ENCODE assay signal across 8 cellular contexts in the genomic region with DNA sequence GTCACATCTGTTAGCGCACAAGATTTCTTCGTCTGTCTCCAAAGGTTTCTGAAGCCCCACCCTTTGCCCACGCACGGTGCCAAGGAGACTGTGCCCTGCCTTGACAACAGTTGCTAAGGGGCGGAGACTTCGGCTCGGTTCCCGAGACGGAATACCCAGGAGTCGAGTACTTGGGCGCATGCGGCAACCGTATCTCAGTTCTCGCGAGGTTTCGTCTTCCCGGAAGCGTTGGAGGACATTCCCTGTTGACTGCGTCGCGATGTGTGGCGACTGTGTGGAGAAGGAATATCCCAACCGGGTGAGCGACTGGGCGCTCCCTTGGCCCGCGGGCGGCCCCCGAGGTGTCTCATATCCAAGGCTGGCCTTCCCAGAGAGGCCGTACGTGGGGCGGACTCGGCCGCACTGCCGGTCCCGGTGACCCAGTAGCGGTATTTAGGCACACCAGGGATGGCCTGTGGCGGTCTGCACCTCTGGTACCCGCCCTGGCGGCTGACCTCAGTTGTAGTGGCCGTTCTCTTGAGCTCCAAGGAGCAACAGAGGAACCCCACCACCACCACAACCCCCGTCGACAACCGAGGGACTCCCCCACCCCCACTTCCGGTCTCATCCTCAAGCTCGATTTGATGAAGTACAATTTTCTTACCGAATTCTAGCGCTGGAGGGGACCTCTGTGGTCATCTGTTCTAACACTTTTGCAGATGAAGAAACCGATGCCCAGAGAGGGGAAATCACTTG. TPM values are rescaled to one million over a fixed set of nuclear protein-coding genes. Genes with fewer than 3 reads are reported as not detected.
A peak's percentile ranks its signal among the peaks of the same experiment; 100 is the strongest.
DNase-seq lines count a peak whose midpoint lies in the region; ATAC-seq and TF ChIP-seq lines count a peak whose summit lies in the region.

A gene (plus strand): TSS at position 219 of the 735 bp plus-strand sequence. CDS start 41 bp downstream, at position 260.

- H3K36me3 ChIP-seq in mucosa of rectum (ENCODE audit: control insufficient read depth in 2 of 2, insufficient read depth in 2 of 2, low read length in 2 of 2): peaks cover 0 to under 1% of the 10 kb centered on the region in 2 donors

- peak within 1 kb of the TSS; percentile 90 for H3K4me3 Mint-ChIP-seq in activated T-cell treated with anti-CD3 and anti-CD28 coated beads, Interleukin-2, amount 50 U/mL, for 24 hours

- peaks cover 16 to 19% of the 10 kb centered on the region in 2 donors for H3K4me1 ChIP-seq in mucosa of rectum (ENCODE audit: control insufficient read depth in 2 of 2, insufficient read depth in 2 of 2, low read length in 2 of 2)

- H3K4me3 ChIP-seq in mucosa of rectum (ENCODE audit: low read length in 2 of 2): peak within 1 kb of the TSS; percentile 93 to 98

- H3K27me3 Mint-ChIP-seq in activated T-cell treated with anti-CD3 and anti-CD28 coated beads, Interleukin-2, amount 50 U/mL, for 24 hours: peaks cover 2% of the 10 kb centered on the region

- H3K9ac ChIP-seq in mucosa of rectum (ENCODE audit: low read depth in 1 of 2, low read length in 2 of 2): peak within 1 kb of the TSS; percentile 97 to 100

- DNase-seq in DMS153 treated with DMSO at 0.1 percent for 48 hours (lab: John Stamatoyannopoulos, UW; ENCODE audit: unreplicated experiment): peak; percentile 95
- peak; percentile 95 for DNase-seq in KBM-7
- DNase-seq in activated T-cell treated with anti-CD3 and anti-CD28 coated beads, Interleukin-2, amount 50 U/mL, for 24 hours: peak; percentile 95
- DNase-seq in erythroblast (lab: John Stamatoyannopoulos, UW): peak; percentile 95 to 97
- DNase-seq in stimulated activated CD8-positive, alpha-beta memory T cell treated with anti-CD3 and anti-CD28 coated beads, Interleukin-4, amount 100 ng/mL, for 48 hours: peak; percentile 98

- peaks cover 53% of the 10 kb centered on the region for H3K4me1 Mint-ChIP-seq in activated T-cell treated with anti-CD3 and anti-CD28 coated beads, Interleukin-2, amount 50 U/mL, for 24 hours (ENCODE audit: low read depth)

- peak within 1 kb of the TSS; percentile 91 to 93 for H3K27ac ChIP-seq in mucosa of rectum (ENCODE audit: low read depth in 2 of 2, low read length in 2 of 2)

- in situ Hi-C loops in KBM-7 (cut with MboI; ENCODE audit: low pct_unique_long_range_greater_than_20kb, low sequenced_read_pairs): no loop called here

- ATAC-seq in GM21717 (IDR thresholded peaks at IDR 0.05; ENCODE audit: unreplicated experiment): peak; percentile 92

- H3K9me3 Mint-ChIP-seq in activated T-cell treated with anti-CD3 and anti-CD28 coated beads, Interleukin-2, amount 50 U/mL, for 24 hours: no peaks in the 10 kb centered on the region

- peaks cover 41% of the 10 kb centered on the region for H3K36me3 Mint-ChIP-seq in activated T-cell treated with anti-CD3 and anti-CD28 coated beads, Interleukin-2, amount 50 U/mL, for 24 hours (ENCODE audit: low read depth)

- TF ChIP-seq POLR2A in erythroblast (IDR thresholded peaks at IDR 0.05; ENCODE audit: low read length): peak; percentile 94

- H3K27me3 ChIP-seq in mucosa of rectum (ENCODE audit: control insufficient read depth in 2 of 2, insufficient read depth in 2 of 2, low read length in 2 of 2): no peaks in the 10 kb centered on the region

- peak within 1 kb of the TSS; percentile 97 for H3K27ac Mint-ChIP-seq in activated T-cell treated with anti-CD3 and anti-CD28 coated beads, Interleukin-2, amount 50 U/mL, for 24 hours

- no peaks in the 10 kb centered on the region for H3K9me3 ChIP-seq in mucosa of rectum (ENCODE audit: control insufficient read depth in 2 of 2, low read length in 2 of 2)

TF ChIP-seq in PFSK-1, 5 proteins besides CTCF, POLR2A, EP300 and RAD21:
- TF ChIP-seq POLR2AphosphoS5 (IDR thresholded peaks at IDR 0.05; ENCODE audit: low read depth, low read length) (peak; percentile 90), FOXP2 (optimal IDR thresholded peaks at IDR 0.05; ENCODE audit: borderline replicate concordance, extremely low read depth, extremely low read length, insufficient read depth) (no peak), TAF1 (IDR thresholded peaks at IDR 0.05; ENCODE audit: borderline replicate concordance, insufficient read depth, low read length) (peak; percentile 60; the same call in 1 of the 2 replicates)

RNA-seq across cellular contexts. Expression of the gene that starts here (rescaled TPM):
- 18.5 TPM for polyA plus RNA-seq in PFSK-1 (2012; ENCODE audit: insufficient read length, low read depth)

Comparison
In these comparisons a context has a peak if more than half of its experiments do, and no peak if none do; other contexts are left out.
1. Peak in every context shown above with its lines: DNase-seq, ATAC-seq, H3K4me3 ChIP-seq and H3K27ac ChIP-seq.